ENCODE assay signal across 9 cellular contexts in the genomic region with DNA sequence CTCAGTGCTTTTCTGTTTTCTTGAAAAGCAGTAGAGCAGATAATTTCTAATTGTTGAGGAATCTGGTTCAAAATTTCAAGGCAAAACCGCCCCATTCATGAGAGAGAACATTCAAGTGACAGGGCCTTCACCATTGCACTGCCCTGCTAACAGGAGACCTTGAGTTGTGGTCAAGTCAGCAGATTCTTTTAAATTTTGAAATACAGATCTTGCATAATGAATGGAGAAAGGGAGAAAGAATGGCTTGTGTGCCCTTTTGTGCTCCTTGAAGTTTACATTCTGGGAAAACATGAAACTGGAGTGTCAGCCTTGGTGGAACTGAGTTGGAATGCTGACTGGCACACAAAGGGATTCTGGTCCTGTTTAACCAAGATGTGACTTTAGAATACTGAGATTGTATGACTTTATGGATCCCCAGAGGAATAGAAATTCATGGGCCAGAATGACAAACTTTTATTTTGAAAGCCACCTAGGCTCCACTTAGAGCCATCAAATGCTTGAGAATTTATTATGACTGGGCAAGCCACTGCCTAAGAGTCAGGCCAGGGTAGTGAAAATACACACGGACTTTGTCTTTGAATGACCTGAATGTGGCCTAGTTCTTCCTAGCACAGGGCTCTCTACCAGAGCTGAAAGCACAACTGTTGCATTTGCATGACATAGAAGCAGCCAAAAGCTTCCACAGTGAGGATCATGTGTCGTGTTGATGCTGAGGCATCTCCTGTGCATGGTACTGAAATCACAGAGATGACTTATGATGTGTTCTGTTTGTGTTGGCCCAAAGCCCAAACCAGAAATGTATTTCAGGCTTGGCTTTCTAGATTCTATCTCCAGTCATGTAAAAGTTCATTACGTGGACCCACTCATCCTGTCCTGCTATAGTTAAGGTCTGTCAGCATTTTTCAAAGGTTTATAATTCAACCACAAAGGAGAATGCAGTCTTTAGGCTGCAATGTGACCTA.
DNase-seq lines count a peak whose midpoint lies in the region; ATAC-seq, FAIRE-seq and TF ChIP-seq lines count a peak whose summit lies in the region.
"Had no signal": no experiment of that assay in that cellular context is flagged by ENCODE, and none has a peak within 500 bp of the region (broad histone marks: within the 10 kb centered on the region; RNA-seq: fewer than 3 reads in every experiment).

No MANE protein-coding gene starts in this region.

- no peak for FAIRE-seq in pancreas (lab: Jason Lieb, UNC)

- no peak overlapping the region for H3K27ac ChIP-seq in pancreas

- H3K27me3 ChIP-seq in NT2/D1 (ENCODE audit: insufficient read depth, insufficient read length) = no peaks in the 10 kb centered on the region
- H3K27me3 ChIP-seq in pancreas = no peaks in the 10 kb centered on the region

- no peak for TF ChIP-seq CTCF in pancreas (IDR thresholded peaks at IDR 0.05)

- H3K9me3 ChIP-seq in NT2/D1 (ENCODE audit: insufficient read depth, low read length) (peaks cover 10% of the 10 kb centered on the region; the same call in 1 of the 2 replicates), pancreas (no peaks in the 10 kb centered on the region)

- 52 to 56% methylated on average over 4 of the region's 4 CpGs for WGBS in pancreas, 2 donors

- H3K36me3 ChIP-seq in NT2/D1 (ENCODE audit: insufficient read depth, insufficient read length, low read length) = no peaks in the 10 kb centered on the region
- H3K36me3 ChIP-seq in pancreas = no peaks in the 10 kb centered on the region

- no peak overlapping the region for H3K9ac ChIP-seq in NT2/D1 (ENCODE audit: insufficient read length, low read depth)

- H3K4me3 ChIP-seq in NT2/D1 (ENCODE audit: insufficient read length, low read depth) = no peak overlapping the region
- H3K4me3 ChIP-seq in pancreas = no peak overlapping the region

- intact Hi-C loops in pancreas (cut with DNase I) (no loop called here), posterior cingulate gyrus (cut with DNase I) (no loop called here)

- ATAC-seq in pancreas (peak; percentile 8 to 71 (median 53)), HG02970 (IDR thresholded peaks at IDR 0.05; ENCODE audit: low FRiP score, unreplicated experiment) (no peak), GM18519 (IDR thresholded peaks at IDR 0.05; ENCODE audit: low FRiP score, unreplicated experiment) (no peak)

- H3K4me1 ChIP-seq in NT2/D1 (ENCODE audit: insufficient read depth, insufficient read length) (peaks cover 5% of the 10 kb centered on the region), pancreas (peaks cover 0 to 12% (median 7%) of the 10 kb centered on the region in 3 donors)

- peak; percentile 99 for DNase-seq in Daoy (ENCODE audit: low read depth)
- peak; percentile 61 for DNase-seq in NT2/D1 (ENCODE audit: low read depth, low spot score)
- peak; percentile 100 for DNase-seq in fibroblast of gingiva (ENCODE audit: low read depth)
- DNase-seq in pancreas = peak in 1 of 6 donors; percentile 38
- DNase-seq in posterior cingulate gyrus = no peak
- no peak for DNase-seq in SW 1271 (lab: John Stamatoyannopoulos, UW)
- DNase-seq: activated naive CD8-positive, alpha-beta T cell treated with anti-CD3 and anti-CD28 coated beads, Interleukin-2, amount 10 ng/mL, durations not matched to agents 7 days and 5 days had no signal

Comparison
In these comparisons a context has a peak if more than half of its experiments do, and no peak if none do; other contexts are left out.
1. DNase-seq: peak in Daoy (single experiment), NT2/D1 (single experiment) and fibroblast of gingiva (single experiment); none in posterior cingulate gyrus (0 of 10) and SW 1271 (0 of 2).
2. ATAC-seq: peak in pancreas (4 of 4); none in HG02970 (single experiment) and GM18519 (single experiment).